In genomic region chr11:11993814-11994213, GRCh38 we compare ENCODE assay signal across 1 cellular context.
TF ChIP-seq lines count a peak whose summit lies in the region.

No MANE protein-coding gene starts in this region.

TF ChIP-seq in HCT116, 20 proteins besides CTCF, POLR2A, EP300 and RAD21 (continued from another document):
- no peak for TF ChIP-seq REST (IDR thresholded peaks at IDR 0.05; ENCODE audit: low read depth)
